Comparison of ENCODE assay signal across 1 cellular context in the genomic region with DNA sequence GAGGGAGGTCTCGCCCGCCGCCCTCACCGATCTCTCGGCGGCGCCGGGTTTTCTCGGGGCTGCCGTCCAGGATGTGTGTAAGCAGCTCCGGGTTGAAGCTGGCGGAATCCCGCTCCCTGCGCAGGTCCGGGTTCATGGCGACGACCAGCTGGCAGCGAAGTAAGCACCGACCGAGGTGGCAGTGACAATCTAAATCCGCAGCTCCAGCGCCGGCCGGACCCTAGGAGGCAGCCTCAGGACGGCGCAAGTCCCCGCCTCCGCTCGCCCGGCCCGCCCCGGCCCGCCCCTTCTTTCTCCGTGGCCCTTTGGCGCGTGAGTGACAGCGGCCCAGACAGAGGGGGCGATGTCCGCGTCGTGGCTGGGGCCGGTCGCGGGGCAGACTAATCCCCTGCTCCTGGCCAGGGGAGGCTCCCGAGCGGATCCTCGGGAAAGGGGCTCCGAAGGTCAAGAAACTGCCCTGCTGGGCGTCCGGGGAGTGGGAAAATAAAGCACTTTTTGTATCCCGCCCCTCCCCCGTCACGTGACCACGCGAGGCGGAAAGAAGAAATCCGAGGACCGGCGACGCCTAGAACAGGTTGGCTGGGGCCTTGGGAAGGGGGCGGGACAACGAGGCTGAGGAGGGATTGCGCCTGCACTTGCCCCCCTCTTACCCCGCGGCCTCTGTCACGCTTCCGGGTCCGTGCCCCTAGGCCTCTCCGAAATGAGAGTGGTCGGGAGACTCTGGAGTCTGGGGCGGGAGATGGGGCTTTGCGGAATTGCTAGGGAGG.
TF ChIP-seq lines count a peak whose summit lies in the region.

A gene (minus strand): TSS at position 229 of the 767 bp plus-strand sequence. CDS start 93 bp downstream, at position 136.
A gene with protein sequence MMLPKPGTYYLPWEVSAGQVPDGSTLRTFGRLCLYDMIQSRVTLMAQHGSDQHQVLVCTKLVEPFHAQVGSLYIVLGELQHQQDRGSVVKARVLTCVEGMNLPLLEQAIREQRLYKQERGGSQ (plus strand): TSS at position 303 of the 767 bp plus-strand sequence. CDS start 6,953 bp downstream, outside the sequence.

TF ChIP-seq in A549, 52 proteins besides CTCF, POLR2A, EP300 and RAD21 (continued from another document):
- TF ChIP-seq NFE2L2 (conservative IDR thresholded peaks at IDR 0.05; ENCODE audit: low read length) (no peak), MYC (IDR thresholded peaks at IDR 0.05; ENCODE audit: borderline replicate concordance, low read length) (peak; percentile 47; the same call in 1 of the 2 replicates), HEYL (CRISPR knock-in tag; IDR thresholded peaks at IDR 0.05) (no peak)
- TF ChIP-seq, protein P1, sequence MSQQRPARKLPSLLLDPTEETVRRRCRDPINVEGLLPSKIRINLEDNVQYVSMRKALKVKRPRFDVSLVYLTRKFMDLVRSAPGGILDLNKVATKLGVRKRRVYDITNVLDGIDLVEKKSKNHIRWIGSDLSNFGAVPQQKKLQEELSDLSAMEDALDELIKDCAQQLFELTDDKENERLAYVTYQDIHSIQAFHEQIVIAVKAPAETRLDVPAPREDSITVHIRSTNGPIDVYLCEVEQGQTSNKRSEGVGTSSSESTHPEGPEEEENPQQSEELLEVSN (IDR thresholded peaks at IDR 0.05; ENCODE audit: borderline replicate concordance, low read depth), result peak; percentile 62; the same call in 1 of the 2 replicates
